Comparison of ENCODE assay signal across 13 cellular contexts in genomic region chr11:83115551-83115950, GRCh38. TPM values are rescaled to one million over a fixed set of nuclear protein-coding genes. Genes with fewer than 3 reads are reported as not detected.
DNase-seq lines count a peak whose midpoint lies in the region; ATAC-seq and TF ChIP-seq lines count a peak whose summit lies in the region.
"Had no signal": no experiment of that assay in that cellular context is flagged by ENCODE, and none has a peak within 500 bp of the region (broad histone marks: within the 10 kb centered on the region; RNA-seq: fewer than 3 reads in every experiment).

No MANE protein-coding gene starts in this region.

- H3K27ac ChIP-seq in CD4-positive, alpha-beta memory T cell (ENCODE audit: low read depth, low read length), result no peak overlapping the region
- no peak overlapping the region for H3K27ac ChIP-seq in coronary artery
- no peak overlapping the region for H3K27ac ChIP-seq in naive thymus-derived CD4-positive, alpha-beta T cell (ENCODE audit: low read depth, low read length)
- H3K27ac ChIP-seq: BLaER1 treated with 17β-estradiol and CSF1 and Interleukin-3, amounts not matched to agents 10 nM and 100 nM; breast epithelium; epithelial cell of prostate had no signal

- H3F3A ChIP-seq in Loucy (ENCODE audit: low read depth), result no peaks in the 10 kb centered on the region

- H3K36me3 Mint-ChIP-seq in CD4-positive, alpha-beta memory T cell, result peaks cover 2 to 6% of the 10 kb centered on the region in 2 donors
- H3K36me3 Mint-ChIP-seq in naive thymus-derived CD4-positive, alpha-beta T cell, result peaks cover 0 to 13% (median 4%) of the 10 kb centered on the region in 5 donors

- no peak for DNase-seq in CD4-positive, alpha-beta memory T cell
- DNase-seq in coronary artery (ENCODE audit: low spot score) (no peak), NCI-H1092 (lab: John Stamatoyannopoulos, UW) (no peak), NCI-H748 treated with DMSO at 0.1 percent for 48 hours (lab: John Stamatoyannopoulos, UW) (no peak)
- DNase-seq in naive thymus-derived CD4-positive, alpha-beta T cell, result no peak
- DNase-seq in stimulated activated CD4-positive, alpha-beta T cell treated with anti-CD3 and anti-CD28 coated beads, Interleukin-4, amount 100 ng/mL, for 24 hours, result no peak
- DNase-seq: GF-D8, NCI-H446 treated with DMSO at 0.1 percent for 48 hours had no signal

- H3K4me1 ChIP-seq in CD4-positive, alpha-beta memory T cell (ENCODE audit: insufficient read depth, low read length), result peaks cover 44% of the 10 kb centered on the region
- peaks cover 16% of the 10 kb centered on the region for H3K4me1 ChIP-seq in Loucy (ENCODE audit: insufficient read depth, low read length, poor library complexity, severe bottlenecking)
- peaks cover 27 to 36% of the 10 kb centered on the region in 2 donors for H3K4me1 ChIP-seq in naive thymus-derived CD4-positive, alpha-beta T cell (ENCODE audit: control insufficient read depth in 2 of 2, insufficient read depth in 2 of 2, low read length in 2 of 2)
- H3K4me1 ChIP-seq: breast epithelium had no signal

- no peak overlapping the region for H3K4me3 ChIP-seq in CD4-positive, alpha-beta memory T cell (ENCODE audit: low read length in 2 of 2)
- no peak overlapping the region for H3K4me3 ChIP-seq in Loucy (ENCODE audit: low read length, poor library complexity, severe bottlenecking)
- H3K4me3 ChIP-seq in coronary artery, result peak overlapping the region; percentile 39
- H3K4me3 ChIP-seq in naive thymus-derived CD4-positive, alpha-beta T cell (ENCODE audit: low read length), result peak overlapping the region; percentile 20
- H3K4me3 ChIP-seq: BLaER1 treated with 17β-estradiol and CSF1 and Interleukin-3, amounts not matched to agents 10 nM and 100 nM; breast epithelium had no signal

- H3K4me3 Mint-ChIP-seq in CD4-positive, alpha-beta memory T cell, result peak overlapping the region; percentile 25 to 81 (median 64)
- H3K4me3 Mint-ChIP-seq in naive thymus-derived CD4-positive, alpha-beta T cell, result peak overlapping the region; percentile 41 to 86 (median 74)

- H3K4me1 Mint-ChIP-seq in CD4-positive, alpha-beta memory T cell, result peaks cover 33 to 54% (median 34%) of the 10 kb centered on the region in 4 donors
- peaks cover 9 to 62% (median 56%) of the 10 kb centered on the region in 7 donors for H3K4me1 Mint-ChIP-seq in naive thymus-derived CD4-positive, alpha-beta T cell

- no peaks in the 10 kb centered on the region for H3K9me2 ChIP-seq in Loucy (replicated peaks; ENCODE audit: low read depth, low read length)

- no peaks in the 10 kb centered on the region for H4K20me1 ChIP-seq in Loucy (ENCODE audit: insufficient read depth, low read length, poor library complexity, severe bottlenecking)
- H4K20me1 ChIP-seq: BLaER1 treated with 17β-estradiol and CSF1 and Interleukin-3, amounts not matched to agents 10 nM and 100 nM had no signal

- no peaks in the 10 kb centered on the region for H3K27me3 ChIP-seq in CD4-positive, alpha-beta memory T cell (ENCODE audit: insufficient read depth, low read length)
- no peaks in the 10 kb centered on the region for H3K27me3 ChIP-seq in Loucy (ENCODE audit: insufficient read depth, low read length, poor library complexity, severe bottlenecking)
- no peaks in the 10 kb centered on the region for H3K27me3 ChIP-seq in naive thymus-derived CD4-positive, alpha-beta T cell (ENCODE audit: control insufficient read depth in 2 of 2, insufficient read depth in 2 of 2, low read length in 2 of 2)
- H3K27me3 ChIP-seq: BLaER1 treated with 17β-estradiol and CSF1 and Interleukin-3, amounts not matched to agents 10 nM and 100 nM; breast epithelium had no signal

- H3K27ac Mint-ChIP-seq in CD4-positive, alpha-beta memory T cell, result peak overlapping the region in 4 of 7 donors; percentile 54 to 84 (median 75)
- H3K27ac Mint-ChIP-seq in naive thymus-derived CD4-positive, alpha-beta T cell, result peak overlapping the region in 7 of 9 donors; percentile 12 to 98 (median 68)

- CTCF ChIA-PET in CD4-positive, alpha-beta memory T cell (lab: Charles Lee; ENCODE audit: partially characterized antibody), result interaction anchor here (0.9 to 1.1 kb wide), 2 partner anchors 41 to 190 kb away, joined by 3 to 4 read pairs; no protein-coding TSS in a partner anchor
- CTCF ChIA-PET in naive thymus-derived CD4-positive, alpha-beta T cell (lab: Charles Lee), result no interaction called here

- H3K36me3 ChIP-seq in CD4-positive, alpha-beta memory T cell (ENCODE audit: insufficient read depth, low read length), result no peaks in the 10 kb centered on the region
- H3K36me3 ChIP-seq in Loucy (ENCODE audit: insufficient read depth, low read length), result no peaks in the 10 kb centered on the region
- H3K36me3 ChIP-seq in naive thymus-derived CD4-positive, alpha-beta T cell (ENCODE audit: control insufficient read depth in 2 of 3, insufficient read depth in 3 of 3, low read length in 3 of 3), result no peaks in the 10 kb centered on the region
- H3K36me3 ChIP-seq: BLaER1 treated with 17β-estradiol and CSF1 and Interleukin-3, amounts not matched to agents 10 nM and 100 nM; breast epithelium had no signal

- no peaks in the 10 kb centered on the region for H3K9me3 ChIP-seq in CD4-positive, alpha-beta memory T cell (ENCODE audit: control insufficient read depth in 1 of 2, low read length in 2 of 2)
- H3K9me3 ChIP-seq in Loucy (ENCODE audit: insufficient read depth, low read depth, low read length), result no peaks in the 10 kb centered on the region
- no peaks in the 10 kb centered on the region for H3K9me3 ChIP-seq in naive thymus-derived CD4-positive, alpha-beta T cell (ENCODE audit: control insufficient read depth in 2 of 3, low read length in 3 of 3)
- H3K9me3 ChIP-seq: BLaER1 treated with 17β-estradiol and CSF1 and Interleukin-3, amounts not matched to agents 10 nM and 100 nM; breast epithelium had no signal

- no peak overlapping the region for H3K4me2 ChIP-seq in Loucy (ENCODE audit: low read depth, low read length, poor library complexity, severe bottlenecking)

- POLR2A ChIA-PET in CD4-positive, alpha-beta memory T cell (lab: Charles Lee; ENCODE audit: partially characterized antibody), result interaction anchor here (6.8 kb wide), 1 partner anchor 43 kb away, joined by 92 read pairs; the partner anchor contains the start of gene PCF11
- POLR2A ChIA-PET in naive thymus-derived CD4-positive, alpha-beta T cell (lab: Charles Lee), result interaction anchor here (0.6 to 15.5 kb wide), 7 partner anchors 12 to 170 kb away, joined by 3 to 192 read pairs (median 4); partner anchors contain the start of genes CCDC90B, PCF11 and RAB30

- no peaks in the 10 kb centered on the region for H3K79me2 ChIP-seq in Loucy (ENCODE audit: insufficient read depth, low read length)

- TF ChIP-seq CTCF in Loucy (conservative IDR thresholded peaks at IDR 0.05; ENCODE audit: low read length), result no peak
- no peak for TF ChIP-seq CTCF in coronary artery (IDR thresholded peaks at IDR 0.05)

- H3K9ac ChIP-seq in Loucy (ENCODE audit: low read depth, low read length, poor library complexity, severe bottlenecking), result no peak overlapping the region
- H3K9ac ChIP-seq: BLaER1 treated with 17β-estradiol and CSF1 and Interleukin-3, amounts not matched to agents 10 nM and 100 nM had no signal

- H3K9me3 Mint-ChIP-seq in CD4-positive, alpha-beta memory T cell, result no peaks in the 10 kb centered on the region
- H3K9me3 Mint-ChIP-seq in naive thymus-derived CD4-positive, alpha-beta T cell, result no peaks in the 10 kb centered on the region

- ATAC-seq in naive thymus-derived CD4-positive, alpha-beta T cell, result no peak
- no peak for ATAC-seq in GM21723 (IDR thresholded peaks at IDR 0.05; ENCODE audit: unreplicated experiment)

- peaks cover 0 to 1% of the 10 kb centered on the region in 2 donors for H3K27me3 Mint-ChIP-seq in CD4-positive, alpha-beta memory T cell
- no peaks in the 10 kb centered on the region for H3K27me3 Mint-ChIP-seq in naive thymus-derived CD4-positive, alpha-beta T cell

- intact Hi-C loops in CD4-positive, alpha-beta memory T cell (cut with micrococcal nuclease), result loop anchor here (5.0 kb wide), 1 partner anchor 43 kb away; the partner anchor contains the start of gene RAB30
- intact Hi-C loops in naive thymus-derived CD4-positive, alpha-beta T cell (cut with micrococcal nuclease), result no loop called here

- peak overlapping the region; percentile 57; the same call in 1 of the 2 replicates for H2AFZ ChIP-seq in Loucy (ENCODE audit: low read length)

RNA-seq across cellular contexts. Expression of gene PCF11, which starts 41.4 kb away (rescaled TPM):
- total RNA-seq in CD4-positive, alpha-beta memory T cell, result 100 to 1,000 TPM; 161 to 165 TPM
- polyA plus RNA-seq in CD4-positive, alpha-beta memory T cell, result 10 to 100 TPM; 11.6 to 41.9 TPM
- total RNA-seq in naive thymus-derived CD4-positive, alpha-beta T cell, result 100 to 1,000 TPM in 4 of 5 experiments, 10 to 100 TPM in 1; 86.5 to 180 (median 172) TPM
- 10 to 100 TPM; 32.0 to 36.4 TPM for polyA plus RNA-seq in naive thymus-derived CD4-positive, alpha-beta T cell

RNA-seq across cellular contexts. Expression of gene RAB30, which starts 43.9 kb away (rescaled TPM):
- total RNA-seq in CD4-positive, alpha-beta memory T cell, result 10 to 100 TPM; 12.3 to 14.1 TPM
- 1 to 10 TPM; 5.0 to 8.9 TPM for polyA plus RNA-seq in CD4-positive, alpha-beta memory T cell
- total RNA-seq in naive thymus-derived CD4-positive, alpha-beta T cell, result 10 to 100 TPM in 4 of 5 experiments, 1 to 10 TPM in 1; 7.4 to 50.2 (median 24.7) TPM
- polyA plus RNA-seq in naive thymus-derived CD4-positive, alpha-beta T cell, result 10 to 100 TPM; 14.1 to 22.9 TPM

Comparison
In these comparisons a context has a peak if more than half of its experiments do, and no peak if none do; other contexts are left out.
1. H3K4me3 ChIP-seq: peak in coronary artery (single experiment) and naive thymus-derived CD4-positive, alpha-beta T cell (single experiment); none in CD4-positive, alpha-beta memory T cell (0 of 2) and Loucy (single experiment).